2 cellular contexts compared by ENCODE assay signal in the genomic region with DNA sequence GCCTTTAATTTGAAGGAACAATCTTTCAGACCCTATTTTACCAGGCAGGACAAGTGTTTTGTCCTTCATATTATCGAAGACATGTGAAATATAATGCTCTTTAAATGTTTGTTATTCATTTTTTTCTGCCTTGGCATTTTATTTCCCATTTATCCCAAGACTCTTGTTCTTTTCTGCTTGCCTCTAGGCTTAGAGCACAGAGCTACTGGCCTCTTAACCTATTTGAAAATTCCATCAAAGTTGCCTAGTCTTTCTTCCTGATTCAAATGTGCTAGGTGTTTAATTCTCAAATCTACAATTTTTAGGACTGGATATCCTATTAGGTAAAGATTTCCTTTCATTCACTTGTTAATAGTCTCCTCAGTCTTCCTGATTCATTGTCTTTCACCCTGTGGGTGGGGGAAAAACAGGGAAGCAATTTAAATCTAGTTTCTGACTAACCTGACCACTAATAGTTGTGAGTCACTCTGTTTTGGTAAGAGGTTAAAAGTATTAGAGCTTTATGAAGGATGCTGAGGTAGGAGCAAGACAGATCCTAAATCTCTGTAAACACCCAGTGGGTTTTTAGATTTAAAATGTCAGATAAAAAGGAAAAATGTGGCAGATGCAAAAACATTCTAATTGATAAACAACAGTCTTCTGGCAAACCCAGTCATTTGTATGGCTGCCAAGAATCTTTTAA.
TF ChIP-seq lines count a peak whose summit lies in the region.

No MANE protein-coding gene starts in this region.

TF ChIP-seq in liver, 16 proteins besides CTCF, POLR2A, EP300 and RAD21:
- TF ChIP-seq NR2F2 (IDR thresholded peaks at IDR 0.05) (peak; percentile 21), FOXA1 (IDR thresholded peaks at IDR 0.05) (no peak)

TF ChIP-seq in HepG2, 621 proteins besides CTCF, POLR2A, EP300 and RAD21:
- TF ChIP-seq KDM5A (IDR thresholded peaks at IDR 0.05; ENCODE audit: borderline replicate concordance, low read length) (no peak), PAWR (CRISPR knock-in tag; IDR thresholded peaks at IDR 0.05; ENCODE audit: borderline replicate concordance) (no peak), TRIM24 (CRISPR knock-in tag; IDR thresholded peaks at IDR 0.05) (no peak)
TF ChIP-seq in HepG2: peak in this region for 0.
